Comparison of ENCODE assay signal across 24 cellular contexts in genomic region chr11:75831915-75832502, GRCh38.
"Had no signal": no experiment of that assay in that cellular context is flagged by ENCODE, and none has a peak within 500 bp of the region (broad histone marks: within the 10 kb centered on the region; RNA-seq: fewer than 3 reads in every experiment).

No MANE protein-coding gene starts in this region.

- H3K27ac ChIP-seq: left lung, neural progenitor cell, neutrophil, parathyroid adenoma, psoas muscle, suprapubic skin, thoracic aorta, tibial artery had no signal

- H3K36me3 ChIP-seq: left lung, neural progenitor cell, suprapubic skin, thoracic aorta, tibial artery, uterus had no signal

- H3K4me3 ChIP-seq: left lung, lung, neural progenitor cell, psoas muscle, spleen, suprapubic skin, thoracic aorta, tibial artery, uterus had no signal

- H3K4me1 ChIP-seq: neural progenitor cell, parathyroid adenoma, uterus had no signal

- DNase-seq: hypothalamus; immature natural killer cell; kidney; left colon; left lung; naive B cell; natural killer cell; nephron progenitor cell; occipital lobe; psoas muscle; small intestine; spleen; stimulated activated CD4-positive, alpha-beta T cell treated with anti-CD3 and anti-CD28 coated beads, Interleukin-4, amount 100 ng/mL, for 24 hours; stimulated activated naive CD4-positive, alpha-beta T cell; tibial artery; uterus had no signal

- H3K9me3 ChIP-seq: left lung, neutrophil, psoas muscle, spleen, suprapubic skin, thoracic aorta, tibial artery, uterus had no signal

- ATAC-seq: left colon; left lung; natural killer cell; psoas muscle; sciatic nerve; stimulated activated effector memory CD8-positive, alpha-beta T cell treated with anti-CD3 and anti-CD28 coated beads, Interleukin-12 subunit alpha, Interleukin-12 subunit beta, amount 100 ng/mL, for 72 hours had no signal

- H3K27me3 ChIP-seq: left lung, neural progenitor cell, neutrophil, spleen, suprapubic skin, tibial artery, uterus had no signal
